In genomic region chr12:32706337-32707024, GRCh38 we compare ENCODE assay signal across 15 cellular contexts.
"Had no signal": no experiment of that assay in that cellular context is flagged by ENCODE, and none has a peak within 500 bp of the region (broad histone marks: within the 10 kb centered on the region; RNA-seq: fewer than 3 reads in every experiment).

No MANE protein-coding gene starts in this region.

- ATAC-seq: natural killer cell; psoas muscle; sciatic nerve; stimulated activated naive B cell treated with anti-CD40 and anti-IgM and Interleukin-4, amounts not matched to agents 10 μg/mL and 1 μg/mL and 100 μg/mL, for 72 hours had no signal

- H3K9me3 ChIP-seq: colonic mucosa, psoas muscle, spleen had no signal

- H3K4me3 ChIP-seq: colonic mucosa, psoas muscle, spleen had no signal

- H3K4me3 Mint-ChIP-seq: natural killer cell; stimulated activated naive B cell treated with anti-CD40 and anti-IgM and Interleukin-4, amounts not matched to agents 10 μg/mL and 1 μg/mL and 100 μg/mL, for 72 hours; type B pancreatic cell had no signal

- H3K4me1 ChIP-seq: colonic mucosa, psoas muscle, spleen had no signal

- H3K27me3 Mint-ChIP-seq: stimulated activated naive B cell treated with anti-CD40 and anti-IgM and Interleukin-4, amounts not matched to agents 10 μg/mL and 1 μg/mL and 100 μg/mL, for 72 hours; type B pancreatic cell had no signal

- H3K4me1 Mint-ChIP-seq: stimulated activated naive B cell treated with anti-CD40 and anti-IgM and Interleukin-4, amounts not matched to agents 10 μg/mL and 1 μg/mL and 100 μg/mL, for 72 hours had no signal

- H3K36me3 ChIP-seq: colonic mucosa had no signal

- H3K27me3 ChIP-seq: colonic mucosa, spleen had no signal

- FAIRE-seq: endothelial cell of umbilical vein had no signal

- H3K27ac ChIP-seq: colonic mucosa, psoas muscle, spleen had no signal

- DNase-seq: activated naive CD4-positive, alpha-beta T cell; activated T-cell treated with anti-CD3 and anti-CD28 coated beads for 4 hours; colonic mucosa; foreskin melanocyte; head of caudate nucleus; natural killer cell; occipital lobe; psoas muscle; spleen; stimulated activated CD4-positive, alpha-beta T cell treated with anti-CD3 and anti-CD28 coated beads, Interleukin-1b, Interleukin-23, amount 100 ng/mL, for 48 hours; stimulated activated naive B cell treated with anti-CD40 and anti-IgM and Interleukin-4, amounts not matched to agents 10 μg/mL and 1 μg/mL and 100 μg/mL, for 72 hours; SW 1271 had no signal

- H3K9me3 Mint-ChIP-seq: natural killer cell; stimulated activated naive B cell treated with anti-CD40 and anti-IgM and Interleukin-4, amounts not matched to agents 10 μg/mL and 1 μg/mL and 100 μg/mL, for 72 hours; type B pancreatic cell had no signal

- H3K27ac Mint-ChIP-seq: natural killer cell; stimulated activated naive B cell treated with anti-CD40 and anti-IgM and Interleukin-4, amounts not matched to agents 10 μg/mL and 1 μg/mL and 100 μg/mL, for 72 hours; type B pancreatic cell had no signal

- H3K36me3 Mint-ChIP-seq: natural killer cell had no signal
